1 cellular context compared by ENCODE assay signal in genomic region chr1:62377043-62377562, GRCh38.
TF ChIP-seq lines count a peak whose summit lies in the region.

No MANE protein-coding gene starts in this region.

TF ChIP-seq in GM23338, 12 proteins besides CTCF, POLR2A, EP300 and RAD21 (continued from another document):
- TF ChIP-seq, protein P1, sequence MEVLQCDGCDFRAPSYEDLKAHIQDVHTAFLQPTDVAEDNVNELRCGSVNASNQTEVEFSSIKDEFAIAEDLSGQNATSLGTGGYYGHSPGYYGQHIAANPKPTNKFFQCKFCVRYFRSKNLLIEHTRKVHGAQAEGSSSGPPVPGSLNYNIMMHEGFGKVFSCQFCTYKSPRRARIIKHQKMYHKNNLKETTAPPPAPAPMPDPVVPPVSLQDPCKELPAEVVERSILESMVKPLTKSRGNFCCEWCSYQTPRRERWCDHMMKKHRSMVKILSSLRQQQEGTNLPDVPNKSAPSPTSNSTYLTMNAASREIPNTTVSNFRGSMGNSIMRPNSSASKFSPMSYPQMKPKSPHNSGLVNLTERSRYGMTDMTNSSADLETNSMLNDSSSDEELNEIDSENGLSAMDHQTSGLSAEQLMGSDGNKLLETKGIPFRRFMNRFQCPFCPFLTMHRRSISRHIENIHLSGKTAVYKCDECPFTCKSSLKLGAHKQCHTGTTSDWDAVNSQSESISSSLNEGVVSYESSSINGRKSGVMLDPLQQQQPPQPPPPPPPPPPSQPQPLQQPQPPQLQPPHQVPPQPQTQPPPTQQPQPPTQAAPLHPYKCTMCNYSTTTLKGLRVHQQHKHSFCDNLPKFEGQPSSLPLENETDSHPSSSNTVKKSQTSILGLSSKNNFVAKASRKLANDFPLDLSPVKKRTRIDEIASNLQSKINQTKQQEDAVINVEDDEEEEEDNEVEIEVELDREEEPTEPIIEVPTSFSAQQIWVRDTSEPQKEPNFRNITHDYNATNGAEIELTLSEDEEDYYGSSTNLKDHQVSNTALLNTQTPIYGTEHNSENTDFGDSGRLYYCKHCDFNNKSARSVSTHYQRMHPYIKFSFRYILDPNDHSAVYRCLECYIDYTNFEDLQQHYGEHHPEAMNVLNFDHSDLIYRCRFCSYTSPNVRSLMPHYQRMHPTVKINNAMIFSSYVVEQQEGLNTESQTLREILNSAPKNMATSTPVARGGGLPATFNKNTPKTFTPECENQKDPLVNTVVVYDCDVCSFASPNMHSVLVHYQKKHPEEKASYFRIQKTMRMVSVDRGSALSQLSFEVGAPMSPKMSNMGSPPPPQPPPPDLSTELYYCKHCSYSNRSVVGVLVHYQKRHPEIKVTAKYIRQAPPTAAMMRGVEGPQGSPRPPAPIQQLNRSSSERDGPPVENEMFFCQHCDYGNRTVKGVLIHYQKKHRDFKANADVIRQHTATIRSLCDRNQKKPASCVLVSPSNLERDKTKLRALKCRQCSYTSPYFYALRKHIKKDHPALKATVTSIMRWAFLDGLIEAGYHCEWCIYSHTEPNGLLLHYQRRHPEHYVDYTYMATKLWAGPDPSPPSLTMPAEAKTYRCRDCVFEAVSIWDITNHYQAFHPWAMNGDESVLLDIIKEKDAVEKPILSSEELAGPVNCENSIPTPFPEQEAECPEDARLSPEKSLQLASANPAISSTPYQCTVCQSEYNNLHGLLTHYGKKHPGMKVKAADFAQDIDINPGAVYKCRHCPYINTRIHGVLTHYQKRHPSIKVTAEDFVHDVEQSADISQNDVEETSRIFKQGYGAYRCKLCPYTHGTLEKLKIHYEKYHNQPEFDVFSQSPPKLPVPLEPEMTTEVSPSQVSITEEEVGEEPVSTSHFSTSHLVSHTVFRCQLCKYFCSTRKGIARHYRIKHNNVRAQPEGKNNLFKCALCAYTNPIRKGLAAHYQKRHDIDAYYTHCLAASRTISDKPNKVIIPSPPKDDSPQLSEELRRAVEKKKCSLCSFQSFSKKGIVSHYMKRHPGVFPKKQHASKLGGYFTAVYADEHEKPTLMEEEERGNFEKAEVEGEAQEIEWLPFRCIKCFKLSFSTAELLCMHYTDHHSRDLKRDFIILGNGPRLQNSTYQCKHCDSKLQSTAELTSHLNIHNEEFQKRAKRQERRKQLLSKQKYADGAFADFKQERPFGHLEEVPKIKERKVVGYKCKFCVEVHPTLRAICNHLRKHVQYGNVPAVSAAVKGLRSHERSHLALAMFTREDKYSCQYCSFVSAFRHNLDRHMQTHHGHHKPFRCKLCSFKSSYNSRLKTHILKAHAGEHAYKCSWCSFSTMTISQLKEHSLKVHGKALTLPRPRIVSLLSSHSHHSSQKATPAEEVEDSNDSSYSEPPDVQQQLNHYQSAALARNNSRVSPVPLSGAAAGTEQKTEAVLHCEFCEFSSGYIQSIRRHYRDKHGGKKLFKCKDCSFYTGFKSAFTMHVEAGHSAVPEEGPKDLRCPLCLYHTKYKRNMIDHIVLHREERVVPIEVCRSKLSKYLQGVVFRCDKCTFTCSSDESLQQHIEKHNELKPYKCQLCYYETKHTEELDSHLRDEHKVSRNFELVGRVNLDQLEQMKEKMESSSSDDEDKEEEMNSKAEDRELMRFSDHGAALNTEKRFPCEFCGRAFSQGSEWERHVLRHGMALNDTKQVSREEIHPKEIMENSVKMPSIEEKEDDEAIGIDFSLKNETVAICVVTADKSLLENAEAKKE (CRISPR knock-in tag; IDR thresholded peaks at IDR 0.05), result no peak
- TF ChIP-seq STAT1 (IDR thresholded peaks at IDR 0.05; ENCODE audit: unreplicated experiment) (no peak), CREB1 (CRISPR knock-in tag; IDR thresholded peaks at IDR 0.05; ENCODE audit: low read depth) (no peak), ZNF114 (CRISPR knock-in tag; IDR thresholded peaks at IDR 0.05) (no peak)
